In the genomic region with DNA sequence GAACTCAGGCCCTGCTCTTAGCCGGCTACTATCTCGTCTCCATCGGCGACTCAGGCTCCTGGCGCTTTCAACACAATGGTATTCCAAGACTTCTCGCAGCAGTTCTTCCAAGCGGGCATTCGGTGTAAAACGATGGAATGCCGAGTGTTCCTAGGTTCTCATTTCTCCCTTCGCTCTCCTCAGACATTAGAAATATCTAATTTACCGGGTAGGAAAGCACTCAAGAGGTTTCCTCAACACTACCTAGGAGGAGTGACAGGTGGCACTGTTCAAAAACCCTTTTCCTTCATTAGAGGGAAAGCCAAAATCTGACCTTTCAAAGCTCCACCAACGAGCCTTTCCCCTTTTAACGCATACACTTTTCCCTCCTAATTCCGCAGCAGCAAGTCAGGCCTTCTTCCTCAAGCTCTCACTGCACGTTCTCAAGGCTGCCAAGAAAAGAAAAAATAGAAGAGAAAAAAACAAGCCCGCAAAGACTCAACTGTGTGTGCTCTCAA, we compare ENCODE assay signal across 8 cellular contexts. TPM values are rescaled to one million over a fixed set of nuclear protein-coding genes. Genes with fewer than 3 reads are reported as not detected.
DNase-seq lines count a peak whose midpoint lies in the region; ATAC-seq and TF ChIP-seq lines count a peak whose summit lies in the region.

No MANE protein-coding gene starts in this region.

- H3K27me3 ChIP-seq in HCT116 (ENCODE audit: insufficient read depth, low read length) (no peaks in the 10 kb centered on the region), Peyer's patch (no peaks in the 10 kb centered on the region)

- TSS peak; percentile 49 for BruUV-seq in HCT116 (replicated peaks; lab: Mats Ljungman, UMichigan)

- H3K36me3 ChIP-seq in HCT116 (ENCODE audit: control insufficient read depth in 1 of 2, insufficient read depth in 2 of 2, low read length in 2 of 2) (peaks cover 6 to 33% of the 10 kb centered on the region in 2 experiments; a peak in 3 of 4 replicates), Peyer's patch (peaks cover 0 to 19% (median 0%) of the 10 kb centered on the region in 3 donors)

- peaks cover 19% of the 10 kb centered on the region; the same call in 1 of the 2 replicates for H4K20me1 ChIP-seq in HCT116 (ENCODE audit: insufficient read depth)

- H3K9me3 Mint-ChIP-seq in dendritic cell treated with granulocyte-macrophage colony-stimulating factor and Interleukin-4, amounts not matched to agents 40 ng/mL and 50 ng/mL, for 4 days: no peaks in the 10 kb centered on the region
- no peaks in the 10 kb centered on the region for H3K9me3 Mint-ChIP-seq in mesothelial cell of epicardium

- H3K27ac ChIP-seq in HCT116 (ENCODE audit: low read depth, low read length) (peak overlapping the region; percentile 74), Peyer's patch (peak overlapping the region; percentile 64 to 86 (median 69))

- peak overlapping the region; percentile 81 for H3K4me3 Mint-ChIP-seq in dendritic cell treated with granulocyte-macrophage colony-stimulating factor and Interleukin-4, amounts not matched to agents 40 ng/mL and 50 ng/mL, for 4 days
- H3K4me3 Mint-ChIP-seq in mesothelial cell of epicardium: peak overlapping the region; percentile 85

- H3K4me3 ChIP-seq in HCT116 (replicated peaks in 1 of 2; ENCODE audit: low read depth in 1 of 2, low read length in 2 of 2) (peak overlapping the region; percentile 78 to 88), Peyer's patch (peak overlapping the region; percentile 81 to 99 (median 88))

- H3K4me1 ChIP-seq in HCT116 (ENCODE audit: control insufficient read depth in 1 of 2, insufficient read depth in 2 of 2, low read length in 2 of 2) (peaks cover 11 to 20% of the 10 kb centered on the region in 2 experiments), Peyer's patch (peaks cover 0 to 27% (median 6%) of the 10 kb centered on the region in 4 donors)

- RAD21 ChIA-PET in HCT116 (lab: Charles Lee; ENCODE audit: low non-redundant PET in 1 of 2, low total read pairs in 2 of 2, uncharacterized antibody in 2 of 2, unreplicated experiment in 2 of 2): no interaction called here

- H3K36me3 Mint-ChIP-seq in dendritic cell treated with granulocyte-macrophage colony-stimulating factor and Interleukin-4, amounts not matched to agents 40 ng/mL and 50 ng/mL, for 4 days (ENCODE audit: low read depth): peaks cover 83% of the 10 kb centered on the region
- H3K36me3 Mint-ChIP-seq in mesothelial cell of epicardium: peaks cover 8% of the 10 kb centered on the region

- peak; percentile 40 to 50 (median 40); a peak in 4 of 6 replicates for TF ChIP-seq CTCF in HCT116 (IDR thresholded peaks at IDR 0.05 in 2 of 3, conservative IDR thresholded peaks at IDR 0.05 in 1 of 3; ENCODE audit: borderline replicate concordance in 1 of 3, insufficient read depth in 1 of 3, low read depth in 2 of 3, low read length in 2 of 3)
- TF ChIP-seq CTCF in Peyer's patch (IDR thresholded peaks at IDR 0.05): peak; percentile 19 to 54 (median 42)
- no peak for TF ChIP-seq CTCF in mesothelial cell of epicardium (IDR thresholded peaks at IDR 0.05; ENCODE audit: unreplicated experiment)

- H3K9me3 ChIP-seq in HCT116 (ENCODE audit: control insufficient read depth in 1 of 2, insufficient read depth in 1 of 2, low read depth in 1 of 2, low read length in 2 of 2) (no peaks in the 10 kb centered on the region), Peyer's patch (no peaks in the 10 kb centered on the region)

- no peak overlapping the region for H2AFZ ChIP-seq in HCT116 (ENCODE audit: low read depth, low read length, poor library complexity, severe bottlenecking)

- peak; percentile 52 for ATAC-seq in HCT116

- intact Hi-C loops in HCT116 (cut with micrococcal nuclease): loop anchor here (1.0 kb wide), 1 partner anchor 336 kb away; no protein-coding TSS in a partner anchor
- intact Hi-C loops in dendritic cell treated with granulocyte-macrophage colony-stimulating factor and Interleukin-4, amounts not matched to agents 40 ng/mL and 50 ng/mL, for 4 days (cut with micrococcal nuclease): loop anchor here (1.0 to 5.0 kb wide), 4 partner anchors 16 to 126 kb away; partner anchors contain the start of gene PTTG1IP

- TF ChIP-seq POLR2A in HCT116 (IDR thresholded peaks at IDR 0.05; ENCODE audit: borderline replicate concordance, extremely low read depth, insufficient read depth, insufficient read length) (no peak), Peyer's patch (IDR thresholded peaks at IDR 0.05) (no peak)

- peaks cover 45% of the 10 kb centered on the region for H3K4me1 Mint-ChIP-seq in dendritic cell treated with granulocyte-macrophage colony-stimulating factor and Interleukin-4, amounts not matched to agents 40 ng/mL and 50 ng/mL, for 4 days (ENCODE audit: low read depth)
- H3K4me1 Mint-ChIP-seq in mesothelial cell of epicardium: peaks cover 28% of the 10 kb centered on the region

- POLR2A ChIA-PET in HCT116 (lab: Charles Lee): no interaction called here

- DNase-seq in SKM-1 treated with dmso at 0.1 percent for 144 hours (lab: John Stamatoyannopoulos, UW; ENCODE audit: unreplicated experiment) (peak; percentile 38), SKM-1 (lab: John Stamatoyannopoulos, UW; ENCODE audit: unreplicated experiment) (no peak), HCT116 (ENCODE audit: low read depth, low spot score) (peak; percentile 29), Peyer's patch (no peak), mesothelial cell of epicardium (ENCODE audit: low spot score in 2 of 2, unreplicated experiment in 2 of 2) (no peak), dedifferentiated amniotic fluid mesenchymal stem cell (ENCODE audit: extremely low spot score) (no peak), mesenteric fat pad (ENCODE audit: low spot score) (no peak)

- H3K79me2 ChIP-seq in HCT116 (ENCODE audit: insufficient read depth, low read length): peaks cover 66% of the 10 kb centered on the region

- CTCF ChIA-PET in HCT116 (lab: Charles Lee): interaction anchor here (0.6 to 2.5 kb wide), 7 partner anchors 8 to 337 kb away, joined by 3 to 14 read pairs (median 4); partner anchors contain the start of gene PTTG1IP

- peak; percentile 50 for TF ChIP-seq RAD21 in HCT116 (IDR thresholded peaks at IDR 0.05; ENCODE audit: low read depth)

- peak overlapping the region; percentile 77 for H3K9ac ChIP-seq in HCT116 (ENCODE audit: low read length)

- no peaks in the 10 kb centered on the region for H3K9me2 ChIP-seq in HCT116 (ENCODE audit: insufficient read depth)

- no peaks in the 10 kb centered on the region for H3K27me3 Mint-ChIP-seq in dendritic cell treated with granulocyte-macrophage colony-stimulating factor and Interleukin-4, amounts not matched to agents 40 ng/mL and 50 ng/mL, for 4 days
- H3K27me3 Mint-ChIP-seq in mesothelial cell of epicardium (ENCODE audit: low read depth): no peaks in the 10 kb centered on the region

- peak overlapping the region; percentile 78 for H3K4me2 ChIP-seq in HCT116 (ENCODE audit: low read length)

- H3K27ac Mint-ChIP-seq in dendritic cell treated with granulocyte-macrophage colony-stimulating factor and Interleukin-4, amounts not matched to agents 40 ng/mL and 50 ng/mL, for 4 days: peak overlapping the region; percentile 80
- H3K27ac Mint-ChIP-seq in mesothelial cell of epicardium: peak overlapping the region; percentile 82

TF ChIP-seq in HCT116, 20 proteins besides CTCF, POLR2A, EP300 and RAD21 (continues in another document):
- no peak for TF ChIP-seq ELF1 (IDR thresholded peaks at IDR 0.05; ENCODE audit: borderline replicate concordance, low read depth)
- no peak for TF ChIP-seq SP1 (IDR thresholded peaks at IDR 0.05; ENCODE audit: low read depth)
- TF ChIP-seq ZFX (IDR thresholded peaks at IDR 0.05): no peak
- TF ChIP-seq, protein P1, sequence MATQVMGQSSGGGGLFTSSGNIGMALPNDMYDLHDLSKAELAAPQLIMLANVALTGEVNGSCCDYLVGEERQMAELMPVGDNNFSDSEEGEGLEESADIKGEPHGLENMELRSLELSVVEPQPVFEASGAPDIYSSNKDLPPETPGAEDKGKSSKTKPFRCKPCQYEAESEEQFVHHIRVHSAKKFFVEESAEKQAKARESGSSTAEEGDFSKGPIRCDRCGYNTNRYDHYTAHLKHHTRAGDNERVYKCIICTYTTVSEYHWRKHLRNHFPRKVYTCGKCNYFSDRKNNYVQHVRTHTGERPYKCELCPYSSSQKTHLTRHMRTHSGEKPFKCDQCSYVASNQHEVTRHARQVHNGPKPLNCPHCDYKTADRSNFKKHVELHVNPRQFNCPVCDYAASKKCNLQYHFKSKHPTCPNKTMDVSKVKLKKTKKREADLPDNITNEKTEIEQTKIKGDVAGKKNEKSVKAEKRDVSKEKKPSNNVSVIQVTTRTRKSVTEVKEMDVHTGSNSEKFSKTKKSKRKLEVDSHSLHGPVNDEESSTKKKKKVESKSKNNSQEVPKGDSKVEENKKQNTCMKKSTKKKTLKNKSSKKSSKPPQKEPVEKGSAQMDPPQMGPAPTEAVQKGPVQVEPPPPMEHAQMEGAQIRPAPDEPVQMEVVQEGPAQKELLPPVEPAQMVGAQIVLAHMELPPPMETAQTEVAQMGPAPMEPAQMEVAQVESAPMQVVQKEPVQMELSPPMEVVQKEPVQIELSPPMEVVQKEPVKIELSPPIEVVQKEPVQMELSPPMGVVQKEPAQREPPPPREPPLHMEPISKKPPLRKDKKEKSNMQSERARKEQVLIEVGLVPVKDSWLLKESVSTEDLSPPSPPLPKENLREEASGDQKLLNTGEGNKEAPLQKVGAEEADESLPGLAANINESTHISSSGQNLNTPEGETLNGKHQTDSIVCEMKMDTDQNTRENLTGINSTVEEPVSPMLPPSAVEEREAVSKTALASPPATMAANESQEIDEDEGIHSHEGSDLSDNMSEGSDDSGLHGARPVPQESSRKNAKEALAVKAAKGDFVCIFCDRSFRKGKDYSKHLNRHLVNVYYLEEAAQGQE (IDR thresholded peaks at IDR 0.05; ENCODE audit: low read depth): no peak
- TF ChIP-seq EGR1 (IDR thresholded peaks at IDR 0.05; ENCODE audit: low read depth): no peak
- no peak for TF ChIP-seq POLR2AphosphoS5 (IDR thresholded peaks at IDR 0.05; ENCODE audit: low read depth, low read length)
- no peak for TF ChIP-seq EZH2 (IDR thresholded peaks at IDR 0.05)
- no peak for TF ChIP-seq TCF7L2 (IDR thresholded peaks at IDR 0.05; ENCODE audit: borderline replicate concordance, extremely low read depth, insufficient read depth, insufficient read length)
- TF ChIP-seq SRF (IDR thresholded peaks at IDR 0.05; ENCODE audit: low read depth): no peak
- no peak for TF ChIP-seq CEBPB (IDR thresholded peaks at IDR 0.05; ENCODE audit: low read depth)
- no peak for TF ChIP-seq FOSL1 (IDR thresholded peaks at IDR 0.05; ENCODE audit: low read depth)
- no peak for TF ChIP-seq SIN3A (IDR thresholded peaks at IDR 0.05; ENCODE audit: low read depth)
- no peak for TF ChIP-seq JUND (IDR thresholded peaks at IDR 0.05)

RNA-seq across cellular contexts. Expression of gene UBE2G2, which starts 0.6 kb away (rescaled TPM):
- 86.5 TPM for total RNA-seq in HCT116 (2021; ENCODE audit: unreplicated experiment)
- polyA plus RNA-seq in HCT116 (2012): 60.0 and 65.3 TPM in 2 replicates
- total RNA-seq in Peyer's patch: 100 to 1,000 TPM in 2 of 4 donors, 10 to 100 TPM in 2; 68.8 to 116 (median 95.1) TPM
- total RNA-seq in mesothelial cell of epicardium: 95.4 to 102 TPM (median 97.2 TPM) in 3 replicates
- 123 TPM for total RNA-seq in mesenteric fat pad

RNA-seq across cellular contexts. Expression of gene SUMO3, which starts 16.8 kb away (rescaled TPM):
- total RNA-seq in HCT116 (2021; ENCODE audit: unreplicated experiment): 31.5 TPM
- 26.5 and 27.5 TPM in 2 replicates for polyA plus RNA-seq in HCT116 (2012)
- total RNA-seq in Peyer's patch: 10 to 100 TPM; 42.6 to 57.6 (median 49.8) TPM
- 82.2 to 84.5 TPM (median 83.9 TPM) in 3 replicates for total RNA-seq in mesothelial cell of epicardium
- total RNA-seq in mesenteric fat pad: 82.2 TPM

Comparison
In these comparisons a context has a peak if more than half of its experiments do, and no peak if none do; other contexts are left out.
1. DNase-seq: peak in SKM-1 treated with dmso at 0.1 percent for 144 hours (single experiment) and HCT116 (single experiment); none in SKM-1 (single experiment), Peyer's patch (0 of 3), mesothelial cell of epicardium (0 of 2), dedifferentiated amniotic fluid mesenchymal stem cell (single experiment) and mesenteric fat pad (single experiment).